In genomic region chr16:58970775-58971174, GRCh38 we compare ENCODE assay signal across 10 cellular contexts.
A peak's percentile ranks its signal among the peaks of the same experiment; 100 is the strongest.
DNase-seq lines count a peak whose midpoint lies in the region; ATAC-seq lines count a peak whose summit lies in the region.
"Had no signal": no experiment of that assay in that cellular context is flagged by ENCODE, and none has a peak within 500 bp of the region (broad histone marks: within the 10 kb centered on the region; RNA-seq: fewer than 3 reads in every experiment).

No MANE protein-coding gene starts in this region.

- peak; percentile 79 for ATAC-seq in GM18907 (IDR thresholded peaks at IDR 0.05; ENCODE audit: unreplicated experiment)
- ATAC-seq in HG02759 (IDR thresholded peaks at IDR 0.05; ENCODE audit: unreplicated experiment) = peak; percentile 63
- peak; percentile 38 for ATAC-seq in sciatic nerve
- no peak for ATAC-seq in HG03095 (IDR thresholded peaks at IDR 0.05; ENCODE audit: unreplicated experiment)

- intact Hi-C loops in sciatic nerve (cut with DNase I) = no loop called here

- peak; percentile 11 for DNase-seq in LHCN-M2 (ENCODE audit: low read depth)
- no peak for DNase-seq in sciatic nerve (ENCODE audit: low spot score)
- no peak for DNase-seq in NCI-H2107 (lab: John Stamatoyannopoulos, UW)
- DNase-seq in activated CD4-positive, CD25-positive, alpha-beta regulatory T cell (lab: John Stamatoyannopoulos, UW) = no peak
- no peak for DNase-seq in NCI-H446 treated with DMSO at 0.1 percent for 48 hours (lab: John Stamatoyannopoulos, UW)
- DNase-seq: activated T-cell treated with anti-CD3 and anti-CD28 coated beads, Interleukin-2, amount 50 U/mL, for 48 hours; GDM1 had no signal
